In the genomic region with DNA sequence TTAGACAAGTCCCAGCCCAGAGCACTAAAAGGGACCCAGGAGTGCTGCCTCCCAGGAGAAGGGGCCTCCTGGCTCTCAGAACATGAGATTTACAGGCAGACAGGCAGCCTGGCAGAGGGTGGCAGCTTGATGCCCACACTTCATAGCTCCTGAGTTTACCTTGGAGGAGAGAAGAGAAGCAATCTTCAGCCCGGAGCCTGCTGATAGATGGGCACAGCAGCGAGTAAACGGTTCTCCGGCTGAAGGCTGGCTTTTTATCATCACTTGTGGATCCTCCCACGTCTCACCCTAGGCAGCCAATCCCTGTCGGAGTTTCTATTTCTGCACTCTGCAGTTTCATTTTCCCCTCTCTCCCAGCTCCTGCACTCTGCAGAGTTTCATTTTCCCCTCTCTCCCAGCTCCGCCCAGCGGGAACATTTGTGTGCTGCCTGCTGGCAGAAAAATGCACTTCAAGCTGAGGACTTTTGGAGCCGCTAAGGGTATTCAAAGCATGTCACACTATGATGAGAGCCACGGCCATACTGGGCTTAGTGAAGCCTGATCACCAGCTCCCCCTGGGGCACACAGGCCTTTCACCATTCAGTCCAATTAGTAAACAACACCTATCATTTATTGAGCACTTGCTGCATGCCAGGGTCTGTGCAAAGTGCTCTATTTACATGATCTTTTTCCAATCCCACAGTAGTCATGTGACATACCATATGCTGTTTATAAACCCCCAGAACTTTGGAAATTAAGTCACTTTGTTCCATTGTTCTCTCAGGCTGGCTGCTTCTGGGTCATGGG, we compare ENCODE assay signal across 8 cellular contexts. TPM values are rescaled to one million over a fixed set of nuclear protein-coding genes. Genes with fewer than 3 reads are reported as not detected.
DNase-seq lines count a peak whose midpoint lies in the region; ATAC-seq and TF ChIP-seq lines count a peak whose summit lies in the region.

A gene with protein sequence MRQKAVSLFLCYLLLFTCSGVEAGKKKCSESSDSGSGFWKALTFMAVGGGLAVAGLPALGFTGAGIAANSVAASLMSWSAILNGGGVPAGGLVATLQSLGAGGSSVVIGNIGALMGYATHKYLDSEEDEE (minus strand): TSS at position 229 of the 786 bp plus-strand sequence. CDS start 2,878 bp downstream, outside the sequence.

- H2AFZ ChIP-seq in HCT116 (ENCODE audit: low read depth, low read length, poor library complexity, severe bottlenecking) = peak within 1 kb of the TSS; percentile 59

- CTCF ChIA-PET in HCT116 (lab: Charles Lee) = interaction anchor here (0.8 to 1.1 kb wide), 4 partner anchors 9 to 1205 kb away, joined by 3 to 4 read pairs (median 3); no protein-coding TSS in a partner anchor

- H3K4me3 Mint-ChIP-seq in activated naive CD8-positive, alpha-beta T cell treated with anti-CD3 and anti-CD28 coated beads for 36 hours = peak within 1 kb of the TSS; percentile 92
- peak within 1 kb of the TSS; percentile 81 for H3K4me3 Mint-ChIP-seq in osteocyte (ENCODE audit: unreplicated experiment)

- H3K4me3 ChIP-seq in HCT116 (replicated peaks in 1 of 2; ENCODE audit: low read depth in 1 of 2, low read length in 2 of 2) (peak within 1 kb of the TSS; percentile 41 to 56), tibial artery (peak within 1 kb of the TSS; percentile 48 to 61)

- DNase-seq in GM04503 (ENCODE audit: low read depth) (peak; percentile 91), HCT116 (ENCODE audit: low read depth, low spot score) (peak; percentile 79), NCI-H1048 (lab: John Stamatoyannopoulos, UW) (peak; percentile 86), SKM-1 (lab: John Stamatoyannopoulos, UW; ENCODE audit: unreplicated experiment) (peak; percentile 68), glomerular visceral epithelial cell (ENCODE audit: extremely low spot score) (peak; percentile 96), osteocyte (ENCODE audit: extremely low spot score, unreplicated experiment) (peak; percentile 95), tibial artery (peak; percentile 90 to 95)
- DNase-seq in activated naive CD8-positive, alpha-beta T cell treated with anti-CD3 and anti-CD28 coated beads for 36 hours = peak; percentile 81

- TF ChIP-seq POLR2A in HCT116 (IDR thresholded peaks at IDR 0.05; ENCODE audit: borderline replicate concordance, extremely low read depth, insufficient read depth, insufficient read length) = peak; percentile 61

- no peaks in the 10 kb centered on the region for H3K9me3 ChIP-seq in HCT116 (ENCODE audit: control insufficient read depth in 1 of 2, insufficient read depth in 1 of 2, low read depth in 1 of 2, low read length in 2 of 2)
- H3K9me3 ChIP-seq in tibial artery = no peaks in the 10 kb centered on the region

- H3K79me2 ChIP-seq in HCT116 (ENCODE audit: insufficient read depth, low read length) = no peaks in the 10 kb centered on the region

- H3K36me3 ChIP-seq in HCT116 (ENCODE audit: control insufficient read depth in 1 of 2, insufficient read depth in 2 of 2, low read length in 2 of 2) = no peaks in the 10 kb centered on the region
- H3K36me3 ChIP-seq in tibial artery = peaks cover 0 to 9% (median 0%) of the 10 kb centered on the region in 3 donors

- peak within 1 kb of the TSS; percentile 92 for H3K27ac Mint-ChIP-seq in activated naive CD8-positive, alpha-beta T cell treated with anti-CD3 and anti-CD28 coated beads for 36 hours
- H3K27ac Mint-ChIP-seq in osteocyte (ENCODE audit: unreplicated experiment) = peak within 1 kb of the TSS; percentile 95

- no peaks in the 10 kb centered on the region for H4K20me1 ChIP-seq in HCT116 (ENCODE audit: insufficient read depth)

- peak; percentile 93 for ATAC-seq in HCT116

- H3K27me3 Mint-ChIP-seq in activated naive CD8-positive, alpha-beta T cell treated with anti-CD3 and anti-CD28 coated beads for 36 hours = no peaks in the 10 kb centered on the region
- H3K27me3 Mint-ChIP-seq in osteocyte (ENCODE audit: unreplicated experiment) = no peaks in the 10 kb centered on the region

- intact Hi-C loops in HCT116 (cut with micrococcal nuclease) (loop anchor here (5.0 kb wide), 1 partner anchor 160 kb away; a partner anchor contains a TSS), tibial artery (cut with DNase I; ENCODE audit: low total_unique reads) (loop anchor here (5.0 kb wide), 1 partner anchor 50 kb away; no protein-coding TSS in a partner anchor)

- no peaks in the 10 kb centered on the region for H3K9me2 ChIP-seq in HCT116 (ENCODE audit: insufficient read depth)

- peak within 1 kb of the TSS; percentile 34 for H3K9ac ChIP-seq in HCT116 (ENCODE audit: low read length)

- peak; percentile 7 to 36 (median 34); a peak in 4 of 6 replicates for TF ChIP-seq CTCF in HCT116 (IDR thresholded peaks at IDR 0.05 in 2 of 3, conservative IDR thresholded peaks at IDR 0.05 in 1 of 3; ENCODE audit: borderline replicate concordance in 1 of 3, insufficient read depth in 1 of 3, low read depth in 2 of 3, low read length in 2 of 3)
- peak; percentile 59 for TF ChIP-seq CTCF in osteocyte (IDR thresholded peaks at IDR 0.05)
- peak; percentile 48 to 59 for TF ChIP-seq CTCF in tibial artery (IDR thresholded peaks at IDR 0.05)

- H3K27ac ChIP-seq in HCT116 (ENCODE audit: low read depth, low read length) = peak within 1 kb of the TSS; percentile 50
- H3K27ac ChIP-seq in tibial artery = peak within 1 kb of the TSS; percentile 78 to 81

- BruUV-seq in HCT116 (replicated peaks; lab: Mats Ljungman, UMichigan) = no TSS peak

- POLR2A ChIA-PET in HCT116 (lab: Charles Lee) = interaction anchor here (0.8 to 2.0 kb wide), 10 partner anchors 13 to 159 kb away, joined by 3 to 7 read pairs (median 3); a partner anchor contains a TSS

- no peaks in the 10 kb centered on the region for H3K9me3 Mint-ChIP-seq in activated naive CD8-positive, alpha-beta T cell treated with anti-CD3 and anti-CD28 coated beads for 36 hours
- no peaks in the 10 kb centered on the region for H3K9me3 Mint-ChIP-seq in osteocyte (ENCODE audit: unreplicated experiment)

- peaks cover 33% of the 10 kb centered on the region for H3K4me1 Mint-ChIP-seq in activated naive CD8-positive, alpha-beta T cell treated with anti-CD3 and anti-CD28 coated beads for 36 hours
- H3K4me1 Mint-ChIP-seq in osteocyte (ENCODE audit: unreplicated experiment) = peaks cover 36% of the 10 kb centered on the region

- peaks cover 4% of the 10 kb centered on the region for H3K36me3 Mint-ChIP-seq in activated naive CD8-positive, alpha-beta T cell treated with anti-CD3 and anti-CD28 coated beads for 36 hours
- peaks cover 1% of the 10 kb centered on the region for H3K36me3 Mint-ChIP-seq in osteocyte (ENCODE audit: unreplicated experiment)

- no peaks in the 10 kb centered on the region for H3K27me3 ChIP-seq in HCT116 (ENCODE audit: insufficient read depth, low read length)
- no peaks in the 10 kb centered on the region for H3K27me3 ChIP-seq in tibial artery

- peak within 1 kb of the TSS; percentile 77 for H3K4me2 ChIP-seq in HCT116 (ENCODE audit: low read length)

- RAD21 ChIA-PET in HCT116 (lab: Charles Lee; ENCODE audit: low non-redundant PET in 1 of 2, low total read pairs in 2 of 2, uncharacterized antibody in 2 of 2, unreplicated experiment in 2 of 2) = interaction anchor here in 1 of 2 experiments (0.5 to 1.3 kb wide), 3 partner anchors 15 to 65 kb away, joined by 3 read pairs; a partner anchor contains a TSS

- TF ChIP-seq RAD21 in HCT116 (IDR thresholded peaks at IDR 0.05; ENCODE audit: low read depth) = peak; percentile 37; the same call in 1 of the 2 replicates

- H3K4me1 ChIP-seq in HCT116 (ENCODE audit: control insufficient read depth in 1 of 2, insufficient read depth in 2 of 2, low read length in 2 of 2) = peaks cover 18 to 45% of the 10 kb centered on the region in 2 experiments
- peaks cover 0 to 33% (median 17%) of the 10 kb centered on the region in 4 donors for H3K4me1 ChIP-seq in tibial artery

TF ChIP-seq in HCT116, 20 proteins besides CTCF, POLR2A, EP300 and RAD21 (continues in another document):
- TF ChIP-seq, protein P1, sequence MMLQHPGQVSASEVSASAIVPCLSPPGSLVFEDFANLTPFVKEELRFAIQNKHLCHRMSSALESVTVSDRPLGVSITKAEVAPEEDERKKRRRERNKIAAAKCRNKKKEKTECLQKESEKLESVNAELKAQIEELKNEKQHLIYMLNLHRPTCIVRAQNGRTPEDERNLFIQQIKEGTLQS (IDR thresholded peaks at IDR 0.05) = no peak
- TF ChIP-seq, protein P2, sequence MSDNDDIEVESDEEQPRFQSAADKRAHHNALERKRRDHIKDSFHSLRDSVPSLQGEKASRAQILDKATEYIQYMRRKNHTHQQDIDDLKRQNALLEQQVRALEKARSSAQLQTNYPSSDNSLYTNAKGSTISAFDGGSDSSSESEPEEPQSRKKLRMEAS (IDR thresholded peaks at IDR 0.05) = peak; percentile 53; the same call in 1 of the 2 replicates
- peak; percentile 42; the same call in 1 of the 2 replicates for TF ChIP-seq SIN3A (IDR thresholded peaks at IDR 0.05; ENCODE audit: low read depth)
- TF ChIP-seq, protein P3, sequence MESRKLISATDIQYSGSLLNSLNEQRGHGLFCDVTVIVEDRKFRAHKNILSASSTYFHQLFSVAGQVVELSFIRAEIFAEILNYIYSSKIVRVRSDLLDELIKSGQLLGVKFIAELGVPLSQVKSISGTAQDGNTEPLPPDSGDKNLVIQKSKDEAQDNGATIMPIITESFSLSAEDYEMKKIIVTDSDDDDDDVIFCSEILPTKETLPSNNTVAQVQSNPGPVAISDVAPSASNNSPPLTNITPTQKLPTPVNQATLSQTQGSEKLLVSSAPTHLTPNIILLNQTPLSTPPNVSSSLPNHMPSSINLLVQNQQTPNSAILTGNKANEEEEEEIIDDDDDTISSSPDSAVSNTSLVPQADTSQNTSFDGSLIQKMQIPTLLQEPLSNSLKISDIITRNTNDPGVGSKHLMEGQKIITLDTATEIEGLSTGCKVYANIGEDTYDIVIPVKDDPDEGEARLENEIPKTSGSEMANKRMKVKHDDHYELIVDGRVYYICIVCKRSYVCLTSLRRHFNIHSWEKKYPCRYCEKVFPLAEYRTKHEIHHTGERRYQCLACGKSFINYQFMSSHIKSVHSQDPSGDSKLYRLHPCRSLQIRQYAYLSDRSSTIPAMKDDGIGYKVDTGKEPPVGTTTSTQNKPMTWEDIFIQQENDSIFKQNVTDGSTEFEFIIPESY (IDR thresholded peaks at IDR 0.05; ENCODE audit: extremely low read depth, insufficient replicate concordance, low read length) = no peak
- TF ChIP-seq YY1 (IDR thresholded peaks at IDR 0.05; ENCODE audit: extremely low read depth, insufficient replicate concordance, low read depth, low read length) = peak; percentile 51
- TF ChIP-seq EZH2 (IDR thresholded peaks at IDR 0.05) = no peak
- peak; percentile 73; the same call in 1 of the 2 replicates for TF ChIP-seq CBX3 (IDR thresholded peaks at IDR 0.05; ENCODE audit: low read depth)
- no peak for TF ChIP-seq ZNF274 (IDR thresholded peaks at IDR 0.05; ENCODE audit: low read depth, low read length)
- no peak for TF ChIP-seq JUND (IDR thresholded peaks at IDR 0.05)
- TF ChIP-seq FOSL1 (IDR thresholded peaks at IDR 0.05; ENCODE audit: low read depth) = no peak
- no peak for TF ChIP-seq CEBPB (IDR thresholded peaks at IDR 0.05; ENCODE audit: low read depth)
- TF ChIP-seq SRF (IDR thresholded peaks at IDR 0.05; ENCODE audit: low read depth) = peak; percentile 26; the same call in 1 of the 2 replicates

RNA-seq across cellular contexts. Expression of the gene that starts here (rescaled TPM):
- total RNA-seq in HCT116 (2021; ENCODE audit: unreplicated experiment) (14.8 TPM), osteocyte (49.5 and 54.1 TPM in 2 replicates)
- 10.0 and 22.0 TPM in 2 replicates for polyA plus RNA-seq in HCT116 (2012)
- total RNA-seq in activated naive CD8-positive, alpha-beta T cell treated with anti-CD3 and anti-CD28 coated beads for 36 hours = 10 to 100 TPM; 57.7 to 64.5 TPM

Comparison
In these comparisons a context has a peak if more than half of its experiments do, and no peak if none do; other contexts are left out.
1. Peak in every context shown above with its lines: DNase-seq, ATAC-seq, H3K4me3 ChIP-seq and H3K27ac ChIP-seq.